9 cellular contexts compared by ENCODE assay signal in genomic region chr5:173782671-173783101, GRCh38.
A peak's percentile ranks its signal among the peaks of the same experiment; 100 is the strongest.
DNase-seq lines count a peak whose midpoint lies in the region; ATAC-seq and TF ChIP-seq lines count a peak whose summit lies in the region.
"Had no signal": no experiment of that assay in that cellular context is flagged by ENCODE, and none has a peak within 500 bp of the region (broad histone marks: within the 10 kb centered on the region; RNA-seq: fewer than 3 reads in every experiment).

No MANE protein-coding gene starts in this region.

- no peaks in the 10 kb centered on the region for H3K36me3 Mint-ChIP-seq in T-helper 2 cell treated with Interferon-gamma antibody and Interleukin-4, amounts not matched to agents 5 μg/mL and 100 μg/mL, for 36 hours (ENCODE audit: low read depth)
- no peaks in the 10 kb centered on the region for H3K36me3 Mint-ChIP-seq in activated T-helper 2 cell treated with anti-CD3 and anti-CD28 coated beads, Interferon-gamma antibody, Interleukin-2, Interleukin-4, amounts not matched to agents 10 μg/mL and 5 μg/mL and 100 μg/mL, durations not matched to agents 14 hours and 24 hours and 36 hours (ENCODE audit: low read depth)

- H3K27me3 Mint-ChIP-seq in T-helper 2 cell treated with Interferon-gamma antibody and Interleukin-4, amounts not matched to agents 5 μg/mL and 100 μg/mL, for 36 hours (ENCODE audit: low read depth): no peaks in the 10 kb centered on the region
- H3K27me3 Mint-ChIP-seq in activated T-helper 2 cell treated with anti-CD3 and anti-CD28 coated beads, Interferon-gamma antibody, Interleukin-2, Interleukin-4, amounts not matched to agents 10 μg/mL and 5 μg/mL and 100 μg/mL, durations not matched to agents 14 hours and 24 hours and 36 hours (ENCODE audit: low read depth): no peaks in the 10 kb centered on the region

- H3K4me1 Mint-ChIP-seq in T-helper 2 cell treated with Interferon-gamma antibody and Interleukin-4, amounts not matched to agents 5 μg/mL and 100 μg/mL, for 36 hours (ENCODE audit: low read depth): peaks cover 13% of the 10 kb centered on the region
- peaks cover 20% of the 10 kb centered on the region for H3K4me1 Mint-ChIP-seq in activated T-helper 2 cell treated with anti-CD3 and anti-CD28 coated beads, Interferon-gamma antibody, Interleukin-2, Interleukin-4, amounts not matched to agents 10 μg/mL and 5 μg/mL and 100 μg/mL, durations not matched to agents 14 hours and 24 hours and 36 hours (ENCODE audit: low read depth)

- no peak overlapping the region for H3K4me3 ChIP-seq in thoracic aorta
- H3K4me3 ChIP-seq: pancreas had no signal

- H3K9me3 Mint-ChIP-seq in T-helper 2 cell treated with Interferon-gamma antibody and Interleukin-4, amounts not matched to agents 5 μg/mL and 100 μg/mL, for 36 hours: no peaks in the 10 kb centered on the region
- H3K9me3 Mint-ChIP-seq in activated T-helper 2 cell treated with anti-CD3 and anti-CD28 coated beads, Interferon-gamma antibody, Interleukin-2, Interleukin-4, amounts not matched to agents 10 μg/mL and 5 μg/mL and 100 μg/mL, durations not matched to agents 14 hours and 24 hours and 36 hours: no peaks in the 10 kb centered on the region

- no peak overlapping the region for H3K4me3 Mint-ChIP-seq in T-helper 2 cell treated with Interferon-gamma antibody and Interleukin-4, amounts not matched to agents 5 μg/mL and 100 μg/mL, for 36 hours
- no peak overlapping the region for H3K4me3 Mint-ChIP-seq in activated T-helper 2 cell treated with anti-CD3 and anti-CD28 coated beads, Interferon-gamma antibody, Interleukin-2, Interleukin-4, amounts not matched to agents 10 μg/mL and 5 μg/mL and 100 μg/mL, durations not matched to agents 14 hours and 24 hours and 36 hours (ENCODE audit: low read depth)

- no peak for ATAC-seq in thoracic aorta (ENCODE audit: insufficient number of reproducible peaks, low FRiP score, low read depth)

- intact Hi-C loops in activated T-helper 2 cell treated with anti-CD3 and anti-CD28 coated beads, Interferon-gamma antibody, Interleukin-2, Interleukin-4, amounts not matched to agents 10 μg/mL and 5 μg/mL and 100 μg/mL, durations not matched to agents 14 hours and 24 hours and 36 hours (cut with micrococcal nuclease): loop anchor here (5.0 to 10.0 kb wide), 3 partner anchors 102 to 192 kb away; partner anchors contain the start of gene CPEB4

- H3K27me3 ChIP-seq in thoracic aorta (replicated peaks; ENCODE audit: insufficient read depth): no peaks in the 10 kb centered on the region
- H3K27me3 ChIP-seq: pancreas had no signal

- H3K4me1 ChIP-seq in thoracic aorta (ENCODE audit: control insufficient read depth in 1 of 2, low read depth in 2 of 2): peaks cover 4 to 23% of the 10 kb centered on the region in 2 donors

- no peak for TF ChIP-seq CTCF in thoracic aorta (IDR thresholded peaks at IDR 0.05)

- no peaks in the 10 kb centered on the region for H3K9me3 ChIP-seq in thoracic aorta
- H3K9me3 ChIP-seq: pancreas had no signal

- peak overlapping the region; percentile 88 for H3K27ac Mint-ChIP-seq in T-helper 2 cell treated with Interferon-gamma antibody and Interleukin-4, amounts not matched to agents 5 μg/mL and 100 μg/mL, for 36 hours
- peak overlapping the region; percentile 85 for H3K27ac Mint-ChIP-seq in activated T-helper 2 cell treated with anti-CD3 and anti-CD28 coated beads, Interferon-gamma antibody, Interleukin-2, Interleukin-4, amounts not matched to agents 10 μg/mL and 5 μg/mL and 100 μg/mL, durations not matched to agents 14 hours and 24 hours and 36 hours

- DNase-seq in T-helper 2 cell treated with Interferon-gamma antibody and Interleukin-4, amounts not matched to agents 5 μg/mL and 100 μg/mL, for 36 hours (ENCODE audit: low spot score): no peak
- no peak for DNase-seq in T-helper 2 cell
- DNase-seq in activated T-helper 2 cell treated with anti-CD3 and anti-CD28 coated beads, Interferon-gamma antibody, Interleukin-2, Interleukin-4, amounts not matched to agents 10 μg/mL and 5 μg/mL and 100 μg/mL, durations not matched to agents 14 hours and 24 hours and 36 hours (ENCODE audit: low spot score): no peak
- DNase-seq in inferior parietal cortex (ENCODE audit: extremely low spot score): peak; percentile 56
- no peak for DNase-seq in thoracic aorta (ENCODE audit: low spot score)
- DNase-seq in HuH-7 (ENCODE audit: low spot score): no peak
- no peak for DNase-seq in dermis blood vessel endothelial cell
- no peak for DNase-seq in NCI-H1436 (lab: John Stamatoyannopoulos, UW)

- no peaks in the 10 kb centered on the region for H3K36me3 ChIP-seq in thoracic aorta
- H3K36me3 ChIP-seq: pancreas had no signal

- H3K27ac ChIP-seq in thoracic aorta: peak overlapping the region; percentile 62 to 68
